20 cellular contexts compared by ENCODE assay signal in the genomic region with DNA sequence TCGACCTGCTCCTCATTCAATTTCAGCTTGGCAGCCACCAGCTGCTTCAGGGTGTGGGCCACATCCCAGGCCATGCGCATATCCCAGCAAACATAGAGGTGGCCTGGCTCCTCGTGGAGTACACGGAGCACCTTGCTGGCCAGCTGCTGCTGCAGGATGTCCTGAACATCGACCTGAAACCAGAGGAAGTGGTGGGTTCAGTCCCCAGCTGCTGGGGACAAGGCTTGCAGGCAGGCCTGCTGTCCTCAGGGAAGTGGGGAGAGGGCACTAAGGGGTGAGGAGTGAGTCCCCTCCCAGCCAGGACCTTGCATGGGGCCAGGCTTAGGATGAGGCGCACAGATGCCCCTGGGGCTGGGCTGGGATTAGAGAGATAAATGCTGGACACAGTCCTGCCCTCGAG. TPM values are rescaled to one million over a fixed set of nuclear protein-coding genes. Genes with fewer than 3 reads are reported as not detected.
"Had no signal": no experiment of that assay in that cellular context is flagged by ENCODE, and none has a peak within 500 bp of the region (broad histone marks: within the 10 kb centered on the region; RNA-seq: fewer than 3 reads in every experiment).

No MANE protein-coding gene starts in this region.

- ATAC-seq: heart right ventricle; left colon; left lung; mucosa of descending colon; naive thymus-derived CD4-positive, alpha-beta T cell; sciatic nerve had no signal

- H3K4me2 ChIP-seq: hepatocyte had no signal

- H3K4me1 ChIP-seq: left lung, tibial nerve, uterus had no signal

- H3K36me3 ChIP-seq: left lung, right atrium auricular region, tibial nerve, uterus had no signal

- H3K27me3 ChIP-seq: hepatocyte, left lung, right atrium auricular region, tibial nerve, uterus had no signal

- H3K4me3 ChIP-seq: heart right ventricle, hepatocyte, left lung, lung, mucosa of descending colon, right atrium auricular region, spleen, tibial nerve, uterus had no signal

- H3K79me2 ChIP-seq: hepatocyte had no signal

- H3K27ac ChIP-seq: heart right ventricle, hepatocyte, left lung, right atrium auricular region, spleen, tibial nerve, uterus had no signal

- H3K9me3 ChIP-seq: heart right ventricle, left lung, mucosa of descending colon, right atrium auricular region, spleen, tibial nerve, uterus had no signal

- DNase-seq: heart right ventricle; islet precursor cell; kidney glomerular epithelial cell; left colon; left lung; midbrain; naive thymus-derived CD4-positive, alpha-beta T cell; nucleus accumbens; small intestine; spleen; stimulated activated CD4-positive, alpha-beta T cell treated with anti-CD3 and anti-CD28 coated beads, Interleukin-4, amount 100 ng/mL, for 24 hours; stimulated activated naive CD4-positive, alpha-beta T cell; uterus had no signal

- H2AFZ ChIP-seq: hepatocyte had no signal

RNA-seq across cellular contexts. Expression of a gene that starts 22.6 kb away (rescaled TPM):
- polyA plus RNA-seq: neural cell had no signal
